27 cellular contexts compared by ENCODE assay signal in genomic region chr12:66194122-66194521, GRCh38.
"Had no signal": no experiment of that assay in that cellular context is flagged by ENCODE, and none has a peak within 500 bp of the region (broad histone marks: within the 10 kb centered on the region; RNA-seq: fewer than 3 reads in every experiment).

No MANE protein-coding gene starts in this region.

- ATAC-seq: activated CD4-positive, CD25-positive, alpha-beta regulatory T cell treated with anti-CD3 and anti-CD28 coated beads, Interleukin-2, amount 50 U/mL, for 24 hours; activated naive CD8-positive, alpha-beta T cell treated with anti-CD3 and anti-CD28 coated beads, Interleukin-2, amount 50 U/mL, for 24 hours had no signal

- H3K9ac ChIP-seq: KMS-11 had no signal

- H3K4me2 ChIP-seq: KMS-11 had no signal

- H3K27ac ChIP-seq: KMS-11 had no signal

- DNase-seq: activated CD4-positive, alpha-beta memory T cell treated with anti-CD3 and anti-CD28 coated beads for 36 hours; activated CD4-positive, alpha-beta T cell treated with anti-CD3 and anti-CD28 coated beads for 4 hours; activated CD4-positive, alpha-beta T cell treated with anti-CD3 and anti-CD28 coated beads, Interleukin-2, amount 50 U/mL, for 1 hour; activated CD8-positive, alpha-beta memory T cell treated with anti-CD3 and anti-CD28 coated beads, Interleukin-2, amount 50 U/mL, for 4 hours; activated effector memory CD4-positive, alpha-beta T cell treated with Interleukin-2 at 50 U/mL for 16 hours; activated naive CD4-positive, alpha-beta T cell treated with anti-CD3 and anti-CD28 coated beads, Interleukin-2, amount 10 ng/mL, durations not matched to agents 7 days and 5 days; activated naive CD8-positive, alpha-beta T cell treated with anti-CD3 and anti-CD28 coated beads, Interleukin-2, amount 50 U/mL, for 24 hours; activated T-cell treated with anti-CD3 and anti-CD28 coated beads for 4 hours; activated T-cell treated with anti-CD3 and anti-CD28 coated beads, Interleukin-2, amount 50 U/mL, for 48 hours; anterior cingulate cortex; caudate nucleus; cerebellar nuclear complex; NCI-H1048; NCI-H1105 treated with DMSO at 0.1 percent for 48 hours; NCI-H1436; NCI-H1694 treated with DMSO at 0.1 percent for 48 hours; NCI-H2029; NCI-H345; NCI-H524 treated with DMSO at 0.1 percent for 48 hours; OCI-M1; Right ventricle myocardium superior; SW 1271; T-helper 1 cell; T-helper 2 cell; T1000 had no signal
